15 cellular contexts compared by ENCODE assay signal in the genomic region with DNA sequence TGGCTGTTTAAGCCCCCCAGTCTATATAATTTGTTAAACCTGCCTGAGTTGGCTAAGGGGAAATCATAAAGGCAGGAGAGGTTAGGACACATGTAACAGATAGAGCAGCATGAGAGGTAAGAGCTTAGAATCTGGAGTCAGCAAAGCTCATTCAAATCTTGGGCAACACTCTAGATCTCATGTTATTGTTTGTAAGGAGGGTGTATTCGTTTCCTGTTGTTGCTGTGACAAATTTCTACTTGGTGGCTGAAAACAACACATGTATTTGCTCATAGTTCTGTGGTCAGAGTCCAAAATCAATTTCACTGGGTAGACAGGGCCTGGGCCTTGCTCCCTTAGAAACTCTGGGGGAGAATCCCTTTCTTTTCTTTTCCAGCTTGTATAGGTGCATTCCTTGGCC. TPM values are rescaled to one million over a fixed set of nuclear protein-coding genes. Genes with fewer than 3 reads are reported as not detected.
DNase-seq lines count a peak whose midpoint lies in the region; ATAC-seq, FAIRE-seq and TF ChIP-seq lines count a peak whose summit lies in the region.
"Had no signal": no experiment of that assay in that cellular context is flagged by ENCODE, and none has a peak within 500 bp of the region (broad histone marks: within the 10 kb centered on the region; RNA-seq: fewer than 3 reads in every experiment).

No MANE protein-coding gene starts in this region.

- SMC1A ChIA-PET in GM12878 (lab: Charles Lee; ENCODE audit: uncharacterized antibody, unreplicated experiment): interaction anchor here (0.9 to 2.5 kb wide), 10 partner anchors 9 to 73 kb away, joined by 3 to 21 read pairs (median 4); no protein-coding TSS in a partner anchor

- in situ Hi-C loops in GM12878 (cut with MboI): no loop called here

- POLR2A ChIA-PET in GM12878 (lab: Charles Lee): interaction anchor here (0.7 to 1.7 kb wide), 4 partner anchors 10 to 67 kb away, joined by 3 to 10 read pairs (median 4); no protein-coding TSS in a partner anchor

- H3K9ac ChIP-seq in GM12878 (ENCODE audit: control insufficient read depth, insufficient read depth, low read length) (peak overlapping the region; percentile 81), parathyroid adenoma (no peak overlapping the region)

- peaks cover 42% of the 10 kb centered on the region for H3K4me1 ChIP-seq in GM12878 (ENCODE audit: control insufficient read depth, insufficient read depth, low read length)
- H3K4me1 ChIP-seq in parathyroid adenoma: no peaks in the 10 kb centered on the region
- no peaks in the 10 kb centered on the region for H3K4me1 ChIP-seq in vagina

- no peak for TF ChIP-seq RAD21 in GM12878 (IDR thresholded peaks at IDR 0.05; ENCODE audit: insufficient read depth, low read depth, low read length)

- intact Hi-C loops in GM12878 (cut with micrococcal nuclease; ENCODE audit: unreplicated experiment): no loop called here
- intact Hi-C loops in vagina (cut with DNase I): no loop called here

- H3K4me2 ChIP-seq in GM12878 (ENCODE audit: control insufficient read depth, insufficient read depth) (peak overlapping the region; percentile 90), parathyroid adenoma (ENCODE audit: low read length) (no peak overlapping the region)

- H3K4me3 ChIP-seq in GM08714 (ENCODE audit: low read length) (peak overlapping the region; percentile 36; the same call in 1 of the 2 replicates), NB4 (ENCODE audit: low read depth, low read length) (peak overlapping the region; percentile 35), GM12878 (peak overlapping the region; percentile 38; the same call in 1 of the 2 replicates), parathyroid adenoma (ENCODE audit: low read depth, low read length) (no peak overlapping the region), vagina (no peak overlapping the region)
- H3K4me3 ChIP-seq: MG63, mucosa of descending colon had no signal

- H3K9me3 ChIP-seq in GM12878 (replicated peaks; ENCODE audit: control insufficient read depth, insufficient read depth, low read length) (no peaks in the 10 kb centered on the region; the same call in 1 of the 3 replicates), parathyroid adenoma (ENCODE audit: control insufficient read depth, low read length) (no peaks in the 10 kb centered on the region), vagina (no peaks in the 10 kb centered on the region)
- H3K9me3 ChIP-seq: MG63, mucosa of descending colon had no signal

- H3K36me3 ChIP-seq in GM12878 (ENCODE audit: control insufficient read depth in 2 of 2, insufficient read depth in 2 of 2, low read length in 1 of 2) (peaks cover 1 to 5% of the 10 kb centered on the region in 2 experiments; a peak in 2 of 4 replicates), parathyroid adenoma (ENCODE audit: control insufficient read depth, insufficient read depth, low read length) (no peaks in the 10 kb centered on the region), vagina (no peaks in the 10 kb centered on the region)
- H3K36me3 ChIP-seq: MG63 had no signal

- peak; percentile 60 for DNase-seq in NB4 (ENCODE audit: low read depth)
- no peak for DNase-seq in GM12878 (ENCODE audit: low read depth, low spot score)
- no peak for DNase-seq in NCI-H2081 (lab: John Stamatoyannopoulos, UW)
- no peak for DNase-seq in vagina (ENCODE audit: extremely low spot score in 2 of 2)
- no peak for DNase-seq in activated CD8-positive, alpha-beta memory T cell treated with anti-CD3 and anti-CD28 coated beads, Interleukin-2, amount 50 U/mL, for 4 hours
- no peak for DNase-seq in effector CD4-positive, alpha-beta T cell
- DNase-seq: activated CD4-positive, alpha-beta T cell treated with anti-CD3 and anti-CD28 coated beads for 48 hours; Calu3; MG63; NCI-H510A treated with DMSO at 0.1 percent for 48 hours; small intestine had no signal

- no TSS peak for BruUV-seq in GM12878 (replicated peaks; lab: Mats Ljungman, UMichigan)

- no peaks in the 10 kb centered on the region for H4K20me1 ChIP-seq in GM12878 (ENCODE audit: control insufficient read depth, insufficient read depth)

- H3K79me2 ChIP-seq in GM12878 (ENCODE audit: control insufficient read depth, insufficient read depth, low read length) (peaks cover 59% of the 10 kb centered on the region), parathyroid adenoma (no peaks in the 10 kb centered on the region)

- WGBS in GM12878 (ENCODE audit: insufficient coverage, insufficient replicate concordance, low lambda C conversion rate, missing lambda C conversion rate): 0% methylated on average over 1 of the region's 1 CpG

- TF ChIP-seq POLR2A in NB4 (IDR thresholded peaks at IDR 0.05; ENCODE audit: extremely low read depth, insufficient read length): no peak
- TF ChIP-seq POLR2A in GM12878 (IDR thresholded peaks at IDR 0.05; ENCODE audit: low read depth, low read length): no peak
- no peak for TF ChIP-seq POLR2A in vagina (IDR thresholded peaks at IDR 0.05)

- CTCF ChIA-PET in GM12878 (lab: Yijun Ruan, JAX): interaction anchor here (0.6 to 1.5 kb wide), 6 partner anchors 8 to 267 kb away, joined by 3 to 7 read pairs (median 4); no protein-coding TSS in a partner anchor

- H3K27me3 ChIP-seq in GM12878 (replicated peaks in 1 of 2; ENCODE audit: control insufficient read depth in 2 of 2, insufficient read depth in 2 of 2, low read length in 1 of 2) (no peaks in the 10 kb centered on the region), parathyroid adenoma (ENCODE audit: control insufficient read depth, insufficient read depth, low read length) (no peaks in the 10 kb centered on the region), vagina (no peaks in the 10 kb centered on the region)
- H3K27me3 ChIP-seq: MG63 had no signal

- H3K27ac ChIP-seq in GM12878 (ENCODE audit: control insufficient read depth, insufficient read depth): peak overlapping the region; percentile 100
- peak overlapping the region; percentile 11 for H3K27ac ChIP-seq in parathyroid adenoma
- no peak overlapping the region for H3K27ac ChIP-seq in vagina

- RAD21 ChIA-PET in GM12878 (lab: Charles Lee; ENCODE audit: unreplicated experiment): interaction anchor here (1.0 to 1.8 kb wide), 5 partner anchors 17 to 201 kb away, joined by 3 to 9 read pairs (median 6); no protein-coding TSS in a partner anchor

- TF ChIP-seq CTCF in NB4 (IDR thresholded peaks at IDR 0.05; ENCODE audit: low read depth, low read length): no peak
- no peak for TF ChIP-seq CTCF in GM12878 (IDR thresholded peaks at IDR 0.05 in 2 of 3, conservative IDR thresholded peaks at IDR 0.05 in 1 of 3; ENCODE audit: control insufficient read depth in 2 of 3, extremely low read depth in 1 of 3, insufficient read depth in 1 of 3, low read depth in 3 of 3, low read length in 3 of 3)
- TF ChIP-seq CTCF in parathyroid adenoma (IDR thresholded peaks at IDR 0.05): no peak
- no peak for TF ChIP-seq CTCF in vagina (IDR thresholded peaks at IDR 0.05)

- no peak for TF ChIP-seq EP300 in GM12878 (IDR thresholded peaks at IDR 0.05; ENCODE audit: borderline replicate concordance in 1 of 2, control insufficient read depth in 1 of 2, low read depth in 2 of 2, low read length in 2 of 2)

- no peak for ATAC-seq in GM12878

- no peak for FAIRE-seq in GM12878 (lab: Jason Lieb, UNC)
- FAIRE-seq: endometrium, small intestine had no signal

- H2AFZ ChIP-seq in GM12878 (ENCODE audit: control insufficient read depth, low read depth, low read length): no peak overlapping the region
- H2AFZ ChIP-seq in parathyroid adenoma: no peak overlapping the region

TF ChIP-seq in GM12878, 131 proteins besides CTCF, POLR2A, EP300 and RAD21:
- TF ChIP-seq FOXM1 (IDR thresholded peaks at IDR 0.05; ENCODE audit: low read depth, low read length): no peak
- TF ChIP-seq TAF1 (IDR thresholded peaks at IDR 0.05; ENCODE audit: borderline replicate concordance, low read depth, low read length): 0 out of 2 replicates have a peak, but pooled peaks have one; percentile 5

RNA-seq across cellular contexts. Expression of a gene that starts 4.3 kb away (rescaled TPM):
- 79.0 and 83.4 TPM in 2 replicates for total RNA-seq in GM12878 (2013; cell fraction: nucleolus; rRNA removed)
- total RNA-seq in GM12878 (2014; rRNA removed): 103 and 132 TPM in 2 replicates
- 111 and 122 TPM in 2 replicates for total RNA-seq in GM12878 (2014; rRNA removed; fragmentation: Illumina TruSeq; extraction: Trizol)
- 68.2 and 77.3 TPM in 2 replicates for total RNA-seq in GM12878 (2021)
- polyA plus RNA-seq in GM12878 (2011; ENCODE audit: low read depth): 90.7 TPM
- 118 and 145 TPM in 2 replicates for polyA plus RNA-seq in GM12878 (2011; rRNA removed)
- 92.0 and 93.2 TPM in 2 replicates for polyA plus RNA-seq in GM12878 (2011; cell fraction: cytosol; rRNA removed)
- 28.5 and 54.0 TPM in 2 replicates for polyA plus RNA-seq in GM12878 (2011; cell fraction: nucleus; rRNA removed)
- polyA plus RNA-seq in GM12878 (2012): 80.3 and 84.9 TPM in 2 replicates
- 136 and 138 TPM in 2 replicates for polyA plus RNA-seq in GM12878 (2014; fragmentation: Illumina TruSeq; extraction: Trizol)
- 100 to 1,000 TPM; 306 to 457 TPM for polyA plus RNA-seq in GM12878 (2014; fragmentation: Nextera tagmentation; extraction: Ambion mirVana)
- polyA plus RNA-seq in GM12878 (2014; rRNA removed): 83.2 and 119 TPM in 2 replicates
- polyA plus RNA-seq in GM12878 (2016; fragmentation: Nextera tagmentation; extraction: Ambion mirVana): 100 to 1,000 TPM; 180 to 186 TPM
- polyA minus RNA-seq in GM12878 (2011; rRNA and poly(A)+ RNA removed): 50.8 and 71.5 TPM in 2 replicates
- 31.0 and 32.2 TPM in 2 replicates for polyA minus RNA-seq in GM12878 (2011; cell fraction: cytosol; rRNA and poly(A)+ RNA removed)
- polyA minus RNA-seq in GM12878 (2011; cell fraction: nucleus; rRNA and poly(A)+ RNA removed): 14.5 and 15.8 TPM in 2 replicates
- total RNA-seq in vagina: 4.9 TPM
- total RNA-seq: Calu3 had no signal

Comparison
In these comparisons a context has a peak if more than half of its experiments do, and no peak if none do; other contexts are left out.
1. H3K4me3 ChIP-seq: peak in GM08714 (single experiment), NB4 (single experiment) and GM12878 (single experiment); none in parathyroid adenoma (single experiment) and vagina (0 of 2).
2. RNA of a gene that starts 4.3 kb away (total RNA-seq): 68.2 to 132 TPM in GM12878; 4.9 TPM in vagina (single experiment); every median in the first group is over 10 times any median in the second.